Comparison of ENCODE assay signal across 13 cellular contexts in the genomic region with DNA sequence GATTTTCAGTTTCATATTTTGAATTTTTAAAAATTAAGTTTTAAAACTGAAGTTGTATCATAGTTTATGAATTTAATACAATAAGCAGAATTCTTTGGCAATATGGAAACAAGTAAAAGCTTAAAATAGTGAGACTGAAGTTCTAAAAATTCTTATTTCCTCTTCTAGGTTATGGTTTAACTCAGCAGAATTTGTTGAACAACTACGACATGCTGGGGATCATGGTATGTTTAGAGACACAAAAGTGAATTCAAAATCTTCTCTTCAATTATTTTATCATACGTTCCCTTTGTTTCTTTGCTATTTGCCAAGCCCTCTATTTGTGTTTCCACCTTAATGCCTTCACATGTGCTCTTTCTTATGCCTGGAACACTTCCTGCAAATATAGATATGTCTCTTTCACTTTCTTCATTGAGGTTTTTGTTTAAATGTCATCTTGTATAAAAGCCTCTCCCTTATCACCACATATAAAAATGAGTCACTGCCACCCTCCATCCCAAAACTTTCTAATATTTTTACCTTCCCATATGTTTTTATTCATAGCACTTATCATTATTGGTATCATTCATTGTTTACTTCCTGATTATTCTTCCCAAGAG. TPM values are rescaled to one million over a fixed set of nuclear protein-coding genes. Genes with fewer than 3 reads are reported as not detected.
DNase-seq lines count a peak whose midpoint lies in the region; ATAC-seq lines count a peak whose summit lies in the region.
"Had no signal": no experiment of that assay in that cellular context is flagged by ENCODE, and none has a peak within 500 bp of the region (broad histone marks: within the 10 kb centered on the region; RNA-seq: fewer than 3 reads in every experiment).

No MANE protein-coding gene starts in this region.

- peak overlapping the region; percentile 6 for H3K4me3 Mint-ChIP-seq in activated CD8-positive, alpha-beta T cell treated with anti-CD3 and anti-CD28 coated beads, Interleukin-2, amount 10 ng/mL, durations not matched to agents 7 days and 5 days
- H3K4me3 Mint-ChIP-seq: activated CD4-positive, alpha-beta memory T cell treated with anti-CD3 and anti-CD28 coated beads for 36 hours; endodermal cell had no signal

- H3K4me3 ChIP-seq in effector memory CD4-positive, alpha-beta T cell (ENCODE audit: insufficient read depth, low read depth, low read length, poor library complexity, severe bottlenecking): no peak overlapping the region

- H3K27ac Mint-ChIP-seq in activated CD8-positive, alpha-beta T cell treated with anti-CD3 and anti-CD28 coated beads, Interleukin-2, amount 10 ng/mL, durations not matched to agents 7 days and 5 days: no peak overlapping the region
- H3K27ac Mint-ChIP-seq: activated CD4-positive, alpha-beta memory T cell treated with anti-CD3 and anti-CD28 coated beads for 36 hours; endodermal cell had no signal

- intact Hi-C loops in posterior cingulate gyrus (cut with DNase I): no loop called here

- POLR2A ChIA-PET in activated CD8-positive, alpha-beta T cell treated with anti-CD3 and anti-CD28 coated beads, Interleukin-2, amount 10 ng/mL, durations not matched to agents 7 days and 5 days (lab: Charles Lee): no interaction called here

- no peaks in the 10 kb centered on the region for H3K27me3 ChIP-seq in effector memory CD4-positive, alpha-beta T cell (replicated peaks; ENCODE audit: control insufficient read depth, insufficient read depth, low read length, poor library complexity, severe bottlenecking)

- no peaks in the 10 kb centered on the region for H3K36me3 ChIP-seq in effector memory CD4-positive, alpha-beta T cell (ENCODE audit: control insufficient read depth, insufficient read depth, low read length)

- no peak for DNase-seq in activated CD8-positive, alpha-beta T cell treated with anti-CD3 and anti-CD28 coated beads, Interleukin-2, amount 10 ng/mL, durations not matched to agents 7 days and 5 days
- no peak for DNase-seq in stimulated activated naive CD8-positive, alpha-beta T cell treated with anti-CD3 and anti-CD28 coated beads, Interleukin-15, Interleukin-2, amounts not matched to agents 100 U/mL and 50 U/mL, for 24 hours
- DNase-seq in effector memory CD4-positive, alpha-beta T cell: no peak
- no peak for DNase-seq in LoVo (ENCODE audit: low spot score)
- DNase-seq in posterior cingulate gyrus: no peak
- DNase-seq: activated CD4-positive, alpha-beta memory T cell treated with anti-CD3 and anti-CD28 coated beads for 36 hours; endodermal cell; NCI-H2171; substantia nigra had no signal

- H3K36me3 Mint-ChIP-seq in activated CD8-positive, alpha-beta T cell treated with anti-CD3 and anti-CD28 coated beads, Interleukin-2, amount 10 ng/mL, durations not matched to agents 7 days and 5 days (ENCODE audit: low read depth): no peaks in the 10 kb centered on the region
- H3K36me3 Mint-ChIP-seq: activated CD4-positive, alpha-beta memory T cell treated with anti-CD3 and anti-CD28 coated beads for 36 hours had no signal

- ATAC-seq in GM19395 (IDR thresholded peaks at IDR 0.05; ENCODE audit: unreplicated experiment): peak; percentile 58
- ATAC-seq in HG03095 (IDR thresholded peaks at IDR 0.05; ENCODE audit: unreplicated experiment): peak; percentile 53
- no peak for ATAC-seq in activated CD8-positive, alpha-beta T cell treated with anti-CD3 and anti-CD28 coated beads, Interleukin-2, amount 10 ng/mL, durations not matched to agents 7 days and 5 days
- peak; percentile 63 for ATAC-seq in stimulated activated naive CD8-positive, alpha-beta T cell treated with anti-CD3 and anti-CD28 coated beads, Interleukin-15, Interleukin-2, amounts not matched to agents 100 U/mL and 50 U/mL, for 24 hours

- H3K4me1 ChIP-seq in effector memory CD4-positive, alpha-beta T cell (ENCODE audit: control insufficient read depth, insufficient read depth, low read length, poor library complexity, severe bottlenecking): no peaks in the 10 kb centered on the region

- H3K27me3 Mint-ChIP-seq in activated CD8-positive, alpha-beta T cell treated with anti-CD3 and anti-CD28 coated beads, Interleukin-2, amount 10 ng/mL, durations not matched to agents 7 days and 5 days (ENCODE audit: low read depth): no peaks in the 10 kb centered on the region

- CTCF ChIA-PET in activated CD8-positive, alpha-beta T cell treated with anti-CD3 and anti-CD28 coated beads, Interleukin-2, amount 10 ng/mL, durations not matched to agents 7 days and 5 days (lab: Charles Lee): no interaction called here

- H3K9me3 ChIP-seq in effector memory CD4-positive, alpha-beta T cell (ENCODE audit: control insufficient read depth, low read length): no peaks in the 10 kb centered on the region

- no peak overlapping the region for H3K27ac ChIP-seq in effector memory CD4-positive, alpha-beta T cell (ENCODE audit: insufficient read depth, low read length, poor library complexity, severe bottlenecking)

- peaks cover 14% of the 10 kb centered on the region for H3K4me1 Mint-ChIP-seq in activated CD8-positive, alpha-beta T cell treated with anti-CD3 and anti-CD28 coated beads, Interleukin-2, amount 10 ng/mL, durations not matched to agents 7 days and 5 days (ENCODE audit: low read depth)
- H3K4me1 Mint-ChIP-seq: endodermal cell had no signal

- H3K9me3 Mint-ChIP-seq in activated CD8-positive, alpha-beta T cell treated with anti-CD3 and anti-CD28 coated beads, Interleukin-2, amount 10 ng/mL, durations not matched to agents 7 days and 5 days (ENCODE audit: insufficient read depth): no peaks in the 10 kb centered on the region
- H3K9me3 Mint-ChIP-seq: endodermal cell had no signal

RNA-seq across cellular contexts. Expression of gene SUCNR1, which starts 6.3 kb away (rescaled TPM):
- not detected for total RNA-seq in activated CD8-positive, alpha-beta T cell treated with anti-CD3 and anti-CD28 coated beads, Interleukin-2, amount 10 ng/mL, durations not matched to agents 7 days and 5 days
- total RNA-seq: activated CD4-positive, alpha-beta memory T cell treated with anti-CD3 and anti-CD28 coated beads for 36 hours; Daoy; endodermal cell; HT1080 had no signal
